ENCODE assay signal across 16 cellular contexts in the genomic region with DNA sequence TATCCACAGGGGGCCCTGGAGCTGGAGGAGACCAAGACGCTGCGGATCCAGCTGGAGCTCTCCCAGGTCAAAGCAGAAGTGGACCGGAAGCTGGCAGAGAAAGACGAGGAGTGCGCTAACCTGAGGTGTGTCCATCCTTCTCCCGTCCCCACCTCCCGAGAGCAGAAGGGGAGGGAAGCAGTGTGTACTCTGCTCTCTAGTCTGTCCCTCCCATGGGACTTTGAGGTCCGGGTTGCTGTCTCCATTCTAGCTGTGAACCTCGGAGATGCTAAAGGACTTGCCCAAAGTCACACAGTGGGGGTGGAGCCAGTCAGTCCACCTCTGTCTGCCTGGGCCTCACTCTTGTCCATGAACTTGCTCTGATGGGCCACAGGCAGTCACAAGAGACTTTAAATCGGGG. TPM values are rescaled to one million over a fixed set of nuclear protein-coding genes. Genes with fewer than 3 reads are reported as not detected.
DNase-seq lines count a peak whose midpoint lies in the region; ATAC-seq, FAIRE-seq and TF ChIP-seq lines count a peak whose summit lies in the region.
"Had no signal": no experiment of that assay in that cellular context is flagged by ENCODE, and none has a peak within 500 bp of the region (broad histone marks: within the 10 kb centered on the region; RNA-seq: fewer than 3 reads in every experiment).

No MANE protein-coding gene starts in this region.

- H3K9me3 Mint-ChIP-seq in endothelial cell (ENCODE audit: unreplicated experiment), result no peaks in the 10 kb centered on the region
- H3K9me3 Mint-ChIP-seq: CD8-positive, alpha-beta memory T cell had no signal

- FAIRE-seq in bronchial epithelial cell (lab: Jason Lieb, UNC) (peak; percentile 13), small intestine (lab: Jason Lieb, UNC) (no peak)
- FAIRE-seq: GM18507 had no signal

- no peak for TF ChIP-seq CTCF in cardiac muscle cell (IDR thresholded peaks at IDR 0.05; ENCODE audit: low read depth, low read length)
- no peak for TF ChIP-seq CTCF in bronchial epithelial cell (IDR thresholded peaks at IDR 0.05; ENCODE audit: insufficient read depth, low read length, severe bottlenecking)
- TF ChIP-seq CTCF in endothelial cell (IDR thresholded peaks at IDR 0.05; ENCODE audit: unreplicated experiment), result no peak
- TF ChIP-seq CTCF in omental fat pad (IDR thresholded peaks at IDR 0.05), result no peak
- no peak for TF ChIP-seq CTCF in vagina (IDR thresholded peaks at IDR 0.05)

- peak overlapping the region; percentile 38 for H3K27ac ChIP-seq in cardiac muscle cell
- H3K27ac ChIP-seq in small intestine (ENCODE audit: low read depth in 1 of 2, low read length in 1 of 2), result no peak overlapping the region
- no peak overlapping the region for H3K27ac ChIP-seq in vagina
- H3K27ac ChIP-seq: BLaER1 had no signal

- H3K36me3 ChIP-seq in cardiac muscle cell, result peaks cover 78% of the 10 kb centered on the region
- peaks cover 31% of the 10 kb centered on the region for H3K36me3 ChIP-seq in bronchial epithelial cell (ENCODE audit: control insufficient read depth, insufficient read depth, low read length)
- peaks cover 13 to 14% of the 10 kb centered on the region in 2 donors for H3K36me3 ChIP-seq in small intestine (ENCODE audit: control insufficient read depth in 2 of 2, insufficient read depth in 2 of 2, low read length in 2 of 2)
- peaks cover 0 to 72% of the 10 kb centered on the region in 2 donors for H3K36me3 ChIP-seq in vagina

- H3K4me3 Mint-ChIP-seq in endothelial cell (ENCODE audit: unreplicated experiment), result peak overlapping the region; percentile 56
- H3K4me3 Mint-ChIP-seq: CD8-positive, alpha-beta memory T cell; GM23338 had no signal

- 63 to 79% (median 71%) methylated on average over 10 of the region's 10 CpGs for WGBS in small intestine, 3 donors

- no peaks in the 10 kb centered on the region for H3K9me3 ChIP-seq in cardiac muscle cell (ENCODE audit: low read depth)
- no peaks in the 10 kb centered on the region for H3K9me3 ChIP-seq in small intestine (ENCODE audit: control insufficient read depth, low read depth)
- no peaks in the 10 kb centered on the region for H3K9me3 ChIP-seq in vagina
- H3K9me3 ChIP-seq: BLaER1 had no signal

- H3K4me1 Mint-ChIP-seq in endothelial cell (ENCODE audit: unreplicated experiment), result peaks cover 5% of the 10 kb centered on the region

- ATAC-seq in Right ventricle myocardium superior (ENCODE audit: poor library complexity) (no peak), omental fat pad (ENCODE audit: low FRiP score) (no peak)
- ATAC-seq: GM23338 had no signal

- no peak overlapping the region for H3K4me3 ChIP-seq in cardiac muscle cell
- no peak overlapping the region for H3K4me3 ChIP-seq in bronchial epithelial cell (ENCODE audit: low read depth, low read length)
- H3K4me3 ChIP-seq in small intestine (ENCODE audit: low read depth in 1 of 2, low read length in 2 of 2), result no peak overlapping the region
- no peak overlapping the region for H3K4me3 ChIP-seq in vagina
- H3K4me3 ChIP-seq: BLaER1, GM23338 had no signal

- H3K27me3 ChIP-seq in cardiac muscle cell, result no peaks in the 10 kb centered on the region
- no peaks in the 10 kb centered on the region for H3K27me3 ChIP-seq in bronchial epithelial cell (ENCODE audit: control insufficient read depth, insufficient read depth, low read length)
- H3K27me3 ChIP-seq in small intestine (ENCODE audit: control insufficient read depth in 2 of 2, insufficient read depth in 2 of 2, low read length in 2 of 2), result no peaks in the 10 kb centered on the region
- no peaks in the 10 kb centered on the region for H3K27me3 ChIP-seq in vagina
- H3K27me3 ChIP-seq: BLaER1 had no signal

- H3K36me3 Mint-ChIP-seq in endothelial cell (ENCODE audit: low read depth, unreplicated experiment), result peaks cover 41% of the 10 kb centered on the region

- peaks cover 18% of the 10 kb centered on the region for H3K27me3 Mint-ChIP-seq in endothelial cell (ENCODE audit: unreplicated experiment)

- intact Hi-C loops in Right ventricle myocardium superior (cut with DNase I), result no loop called here
- intact Hi-C loops in vagina (cut with DNase I), result no loop called here

- H3K4me1 ChIP-seq in cardiac muscle cell (ENCODE audit: low read depth), result no peaks in the 10 kb centered on the region
- peaks cover 0 to 10% of the 10 kb centered on the region in 2 donors for H3K4me1 ChIP-seq in small intestine (ENCODE audit: control insufficient read depth in 2 of 2, insufficient read depth in 1 of 2, low read depth in 1 of 2, low read length in 1 of 2)
- no peaks in the 10 kb centered on the region for H3K4me1 ChIP-seq in vagina
- H3K4me1 ChIP-seq: BLaER1 had no signal

- H3K27ac Mint-ChIP-seq in endothelial cell (ENCODE audit: unreplicated experiment), result no peak overlapping the region
- H3K27ac Mint-ChIP-seq: GM23338 had no signal

- DNase-seq in cardiac muscle cell (ENCODE audit: low read depth in 1 of 2, low spot score in 1 of 2) (no peak), Right ventricle myocardium superior (no peak), bronchial epithelial cell (ENCODE audit: low read depth) (no peak), endothelial cell (ENCODE audit: low spot score) (no peak), small intestine (peak; percentile 54), activated gamma-delta T cell treated with Interleukin-2 at 50 U/mL for 16 hours (no peak), omental fat pad (ENCODE audit: low spot score) (no peak), vagina (ENCODE audit: extremely low spot score in 2 of 2) (no peak)
- DNase-seq: 8988T; AML-193; CD8-positive, alpha-beta memory T cell had no signal

- TF ChIP-seq POLR2A in vagina (IDR thresholded peaks at IDR 0.05), result no peak

RNA-seq across cellular contexts. Expression of a gene that starts 44.1 kb away (rescaled TPM):
- total RNA-seq in cardiac muscle cell (30.2 and 73.2 TPM in 2 replicates), Right ventricle myocardium superior (222 TPM), bronchial epithelial cell (under 0.01 TPM in 2 replicates), endothelial cell (ENCODE audit: unreplicated experiment) (0.51 TPM), omental fat pad (under 1 TPM; 0.19 to 0.56 (median 0.40) TPM), vagina (under 0.01 TPM)
- polyA plus RNA-seq in cardiac muscle cell (107 and 112 TPM in 2 replicates), small intestine (1 to 10 TPM in 1 of 3 donors, under 1 TPM in 1, not detected in 1; 0.89 to 2.2 TPM)
- total RNA-seq: Daoy, HT1080 had no signal

RNA-seq across cellular contexts. Expression of a gene that starts 44.2 kb away (rescaled TPM):
- total RNA-seq in cardiac muscle cell (50.5 and 69.5 TPM in 2 replicates), Right ventricle myocardium superior (15.7 TPM), bronchial epithelial cell (105 and 192 TPM in 2 replicates), endothelial cell (ENCODE audit: unreplicated experiment) (48.3 TPM), omental fat pad (10 to 100 TPM; 32.1 to 39.6 (median 33.2) TPM), vagina (47.9 TPM)
- polyA plus RNA-seq in cardiac muscle cell (59.9 and 82.9 TPM in 2 replicates), small intestine (10 to 100 TPM; 54.0 to 79.2 (median 61.5) TPM)

Comparison
In these comparisons a context has a peak if more than half of its experiments do, and no peak if none do; other contexts are left out.
1. RNA of a gene that starts 44.1 kb away (total RNA-seq): 222 TPM in Right ventricle myocardium superior (single experiment) and 30.2 to 73.2 TPM in cardiac muscle cell; 0.51 TPM in endothelial cell (single experiment), 0.19 to 0.56 TPM in omental fat pad, under 0.01 TPM in bronchial epithelial cell and under 0.01 TPM in vagina (single experiment); every median in the first group is over 10 times any median in the second.